ENCODE assay signal across 34 cellular contexts in the genomic region with DNA sequence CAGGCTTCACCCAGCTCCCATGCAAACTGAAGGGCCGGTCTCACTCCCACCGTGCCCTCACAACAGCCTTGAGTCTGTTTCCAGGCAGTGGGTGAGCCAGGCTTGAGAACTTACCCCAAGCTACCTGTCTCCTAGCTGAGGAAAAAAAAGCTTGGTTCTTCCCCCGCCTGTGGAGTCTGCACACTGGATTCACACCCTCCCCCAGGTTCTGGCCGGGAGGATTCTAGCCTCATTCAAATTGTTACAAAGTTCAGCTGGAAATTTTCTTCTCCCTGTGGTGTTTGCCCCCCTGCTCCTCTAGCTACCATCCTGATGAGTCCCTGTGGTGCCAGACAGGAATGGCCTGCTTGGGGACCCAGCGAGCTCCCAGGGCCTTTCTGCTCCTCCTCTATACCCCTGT.
"Had no signal": no experiment of that assay in that cellular context is flagged by ENCODE, and none has a peak within 500 bp of the region (broad histone marks: within the 10 kb centered on the region; RNA-seq: fewer than 3 reads in every experiment).

No MANE protein-coding gene starts in this region.

- H3K4me3 ChIP-seq: MG63 had no signal

- H3K27ac ChIP-seq: KMS-11 had no signal

- H3K9me3 ChIP-seq: MG63 had no signal

- DNase-seq: Karpas-422, Kasumi-1, MG63, MM.1S, MV-4-11, NCI-H1048, NCI-H1092, NCI-H1092 treated with DMSO at 0.1 percent for 48 hours, NCI-H1105, NCI-H1105 treated with DMSO at 0.1 percent for 48 hours, NCI-H1417, NCI-H1417 treated with DMSO at 0.1 percent for 48 hours, NCI-H1436, NCI-H1436 treated with DMSO at 0.1 percent for 48 hours, NCI-H146, NCI-H1694, NCI-H1694 treated with DMSO at 0.1 percent for 48 hours, NCI-H187, NCI-H187 treated with DMSO at 0.1 percent for 48 hours, NCI-H1930, NCI-H2029, NCI-H2029 treated with DMSO at 0.1 percent for 48 hours, NCI-H2081, NCI-H2081 treated with DMSO at 0.1 percent for 48 hours, NCI-H2107, NCI-H2171, NCI-H2171 treated with DMSO at 0.1 percent for 48 hours, NCI-H2227 treated with DMSO at 0.1 percent for 48 hours, NCI-H226, NCI-H345, NCI-H446, NCI-H446 treated with DMSO at 0.1 percent for 48 hours, NCI-H510A had no signal

- H3K36me3 ChIP-seq: MG63 had no signal

- H3K27me3 ChIP-seq: MG63 had no signal
